ENCODE assay signal across 1 cellular context in the genomic region with DNA sequence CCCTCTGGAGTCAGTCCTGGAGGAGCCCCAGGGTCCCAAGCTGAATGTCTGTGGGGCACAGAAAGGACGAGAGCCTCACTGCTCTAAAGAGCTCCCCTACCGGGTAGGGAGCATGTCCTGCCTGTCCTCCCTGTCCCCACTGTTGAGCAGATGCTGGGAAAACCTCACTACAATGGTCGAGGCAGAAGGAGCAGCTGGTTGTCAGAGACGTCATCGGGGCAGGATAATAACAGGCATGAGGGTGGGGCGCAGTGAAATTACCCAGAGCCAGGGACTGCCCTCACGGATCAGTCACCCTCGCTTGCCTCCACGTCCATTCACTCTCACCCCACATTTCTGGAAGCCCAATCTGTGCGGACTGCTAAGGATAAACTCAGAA.
TF ChIP-seq lines count a peak whose summit lies in the region.

No MANE protein-coding gene starts in this region.

TF ChIP-seq in HepG2, 621 proteins besides CTCF, POLR2A, EP300 and RAD21:
- TF ChIP-seq TGIF2 (CRISPR knock-in tag; IDR thresholded peaks at IDR 0.05) (peak; percentile 95; the same call in 1 of the 2 replicates), ZBTB42 (CRISPR knock-in tag; IDR thresholded peaks at IDR 0.05) (0 out of 2 replicates have a peak, but pooled peaks have one; percentile 25), MAZ (IDR thresholded peaks at IDR 0.05; ENCODE audit: borderline replicate concordance, low read depth, low read length) (no peak), MAZ (CRISPR knock-in tag; IDR thresholded peaks at IDR 0.05; ENCODE audit: low read depth) (no peak), IRX3 (CRISPR knock-in tag; IDR thresholded peaks at IDR 0.05; ENCODE audit: borderline replicate concordance, low read depth) (0 out of 2 replicates have a peak, but pooled peaks have one; percentile 18), ZNF446 (CRISPR knock-in tag; IDR thresholded peaks at IDR 0.05) (0 out of 2 replicates have a peak, but pooled peaks have one; percentile 72), HNF4G (IDR thresholded peaks at IDR 0.05; ENCODE audit: borderline replicate concordance, low read depth, low read length) (no peak), HNF4G (CRISPR knock-in tag; IDR thresholded peaks at IDR 0.05; ENCODE audit: borderline replicate concordance, low read depth) (no peak), SP5 (CRISPR knock-in tag; IDR thresholded peaks at IDR 0.05; ENCODE audit: borderline replicate concordance, low read depth) (0 out of 2 replicates have a peak, but pooled peaks have one; percentile 11), MATR3 (CRISPR knock-in tag; IDR thresholded peaks at IDR 0.05) (no peak), NFYC (CRISPR knock-in tag; IDR thresholded peaks at IDR 0.05) (no peak), NFKBIZ (CRISPR knock-in tag; IDR thresholded peaks at IDR 0.05) (0 out of 2 replicates have a peak, but pooled peaks have one; percentile 0), DNMT3B (CRISPR knock-in tag; conservative IDR thresholded peaks at IDR 0.05) (no peak), MEIS1 (CRISPR knock-in tag; IDR thresholded peaks at IDR 0.05; ENCODE audit: borderline replicate concordance) (0 out of 2 replicates have a peak, but pooled peaks have one; percentile 13), ZNF790 (CRISPR knock-in tag; IDR thresholded peaks at IDR 0.05; ENCODE audit: borderline replicate concordance) (no peak), PITX1 (CRISPR knock-in tag; IDR thresholded peaks at IDR 0.05) (no peak), ZNF33A (CRISPR knock-in tag; IDR thresholded peaks at IDR 0.05; ENCODE audit: borderline replicate concordance) (no peak), KDM6A (CRISPR knock-in tag; IDR thresholded peaks at IDR 0.05; ENCODE audit: low read depth) (no peak), ZNF292 (CRISPR knock-in tag; IDR thresholded peaks at IDR 0.05; ENCODE audit: borderline replicate concordance, low read depth) (no peak), ZNF563 (CRISPR knock-in tag; IDR thresholded peaks at IDR 0.05) (peak; percentile 21; the same call in 1 of the 2 replicates), SMYD3 (CRISPR knock-in tag; IDR thresholded peaks at IDR 0.05) (0 out of 2 replicates have a peak, but pooled peaks have one; percentile 13)
- TF ChIP-seq, protein P1, sequence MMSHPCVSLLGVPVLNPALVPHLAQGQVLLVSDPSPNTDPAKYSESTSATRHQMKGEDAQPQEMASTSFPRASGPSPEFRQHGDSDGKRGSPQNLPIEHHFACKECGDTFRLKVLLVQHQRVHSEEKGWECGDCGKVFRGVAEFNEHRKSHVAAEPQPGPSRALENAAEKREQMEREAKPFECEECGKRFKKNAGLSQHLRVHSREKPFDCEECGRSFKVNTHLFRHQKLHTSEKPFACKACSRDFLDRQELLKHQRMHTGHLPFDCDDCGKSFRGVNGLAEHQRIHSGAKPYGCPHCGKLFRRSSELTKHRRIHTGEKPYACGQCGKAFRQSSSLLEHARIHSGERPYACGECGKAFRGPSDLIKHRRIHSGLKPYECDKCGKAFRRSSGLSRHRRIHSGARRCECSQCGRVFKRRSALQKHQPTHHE (CRISPR knock-in tag; IDR thresholded peaks at IDR 0.05; ENCODE audit: borderline replicate concordance) = 0 out of 2 replicates have a peak, but pooled peaks have one; percentile 1
- TF ChIP-seq, protein P2, sequence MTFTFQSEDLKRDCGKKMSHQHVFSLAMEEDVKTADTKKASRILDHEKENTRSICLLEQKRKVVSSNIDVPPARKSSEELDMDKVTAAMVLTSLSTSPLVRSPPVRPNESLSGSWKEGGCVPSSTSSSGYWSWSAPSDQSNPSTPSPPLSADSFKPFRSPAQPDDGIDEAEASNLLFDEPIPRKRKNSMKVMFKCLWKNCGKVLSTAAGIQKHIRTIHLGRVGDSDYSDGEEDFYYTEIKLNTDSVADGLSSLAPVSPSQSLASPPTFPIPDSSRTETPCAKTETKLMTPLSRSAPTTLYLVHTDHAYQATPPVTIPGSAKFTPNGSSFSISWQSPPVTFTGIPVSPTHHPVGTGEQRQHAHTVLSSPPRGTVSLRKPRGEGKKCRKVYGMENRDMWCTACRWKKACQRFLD (CRISPR knock-in tag; IDR thresholded peaks at IDR 0.05; ENCODE audit: borderline replicate concordance) = 0 out of 2 replicates have a peak, but pooled peaks have one; percentile 15
- TF ChIP-seq, protein P3, sequence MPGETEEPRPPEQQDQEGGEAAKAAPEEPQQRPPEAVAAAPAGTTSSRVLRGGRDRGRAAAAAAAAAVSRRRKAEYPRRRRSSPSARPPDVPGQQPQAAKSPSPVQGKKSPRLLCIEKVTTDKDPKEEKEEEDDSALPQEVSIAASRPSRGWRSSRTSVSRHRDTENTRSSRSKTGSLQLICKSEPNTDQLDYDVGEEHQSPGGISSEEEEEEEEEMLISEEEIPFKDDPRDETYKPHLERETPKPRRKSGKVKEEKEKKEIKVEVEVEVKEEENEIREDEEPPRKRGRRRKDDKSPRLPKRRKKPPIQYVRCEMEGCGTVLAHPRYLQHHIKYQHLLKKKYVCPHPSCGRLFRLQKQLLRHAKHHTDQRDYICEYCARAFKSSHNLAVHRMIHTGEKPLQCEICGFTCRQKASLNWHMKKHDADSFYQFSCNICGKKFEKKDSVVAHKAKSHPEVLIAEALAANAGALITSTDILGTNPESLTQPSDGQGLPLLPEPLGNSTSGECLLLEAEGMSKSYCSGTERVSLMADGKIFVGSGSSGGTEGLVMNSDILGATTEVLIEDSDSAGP (CRISPR knock-in tag; IDR thresholded peaks at IDR 0.05; ENCODE audit: borderline replicate concordance) = peak; percentile 5; the same call in 1 of the 2 replicates
- TF ChIP-seq, protein P4, sequence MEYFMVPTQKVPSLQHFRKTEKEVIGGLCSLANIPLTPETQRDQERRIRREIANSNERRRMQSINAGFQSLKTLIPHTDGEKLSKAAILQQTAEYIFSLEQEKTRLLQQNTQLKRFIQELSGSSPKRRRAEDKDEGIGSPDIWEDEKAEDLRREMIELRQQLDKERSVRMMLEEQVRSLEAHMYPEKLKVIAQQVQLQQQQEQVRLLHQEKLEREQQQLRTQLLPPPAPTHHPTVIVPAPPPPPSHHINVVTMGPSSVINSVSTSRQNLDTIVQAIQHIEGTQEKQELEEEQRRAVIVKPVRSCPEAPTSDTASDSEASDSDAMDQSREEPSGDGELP (IDR thresholded peaks at IDR 0.05; ENCODE audit: borderline replicate concordance, low read depth) = peak; percentile 84
